In the genomic region with DNA sequence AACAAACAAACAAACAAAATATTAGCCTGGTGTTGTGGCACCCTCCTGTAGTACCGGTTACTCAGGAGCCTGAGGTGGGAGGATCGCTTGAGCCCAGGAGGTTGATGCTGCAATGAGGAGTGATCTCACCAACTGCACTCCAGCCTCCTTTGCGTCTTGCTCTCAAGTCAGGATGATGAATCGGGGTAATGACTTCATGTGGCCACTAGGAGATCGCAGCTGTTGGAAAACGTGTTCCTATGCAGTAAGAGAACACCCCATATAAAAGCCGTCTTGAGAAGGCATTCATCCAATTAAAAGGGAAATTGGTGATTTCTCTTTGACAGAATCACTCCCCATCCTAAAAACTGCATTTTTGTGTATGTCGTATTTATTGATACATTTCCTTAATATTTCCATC, we compare ENCODE assay signal across 9 cellular contexts. TPM values are rescaled to one million over a fixed set of nuclear protein-coding genes. Genes with fewer than 3 reads are reported as not detected.
A peak's percentile ranks its signal among the peaks of the same experiment; 100 is the strongest.
DNase-seq lines count a peak whose midpoint lies in the region; ATAC-seq and TF ChIP-seq lines count a peak whose summit lies in the region.
"Had no signal": no experiment of that assay in that cellular context is flagged by ENCODE, and none has a peak within 500 bp of the region (broad histone marks: within the 10 kb centered on the region; RNA-seq: fewer than 3 reads in every experiment).

No MANE protein-coding gene starts in this region.

- no peaks in the 10 kb centered on the region for H3K9me3 ChIP-seq in upper lobe of left lung

- no peaks in the 10 kb centered on the region for H3K36me3 ChIP-seq in upper lobe of left lung

- peak; percentile 49 for ATAC-seq in GM18868 (IDR thresholded peaks at IDR 0.05; ENCODE audit: unreplicated experiment)
- no peak for ATAC-seq in GM19455 (IDR thresholded peaks at IDR 0.05; ENCODE audit: unreplicated experiment)
- no peak for ATAC-seq in upper lobe of left lung (ENCODE audit: low FRiP score in 2 of 2)
- ATAC-seq: activated CD8-positive, alpha-beta memory T cell treated with anti-CD3 and anti-CD28 coated beads, Interleukin-2, amount 10 ng/mL, durations not matched to agents 7 days and 5 days had no signal

- no peak for TF ChIP-seq EP300 in upper lobe of left lung (IDR thresholded peaks at IDR 0.05)

- no peak overlapping the region for H3K4me3 ChIP-seq in AG10803 (ENCODE audit: low read length)
- no peak overlapping the region for H3K4me3 ChIP-seq in fibroblast of villous mesenchyme (ENCODE audit: low read depth, low read length)
- H3K4me3 ChIP-seq in upper lobe of left lung: no peak overlapping the region

- TF ChIP-seq POLR2A in upper lobe of left lung (IDR thresholded peaks at IDR 0.05): no peak

- DNase-seq in AG10803 (ENCODE audit: low read depth) (peak; percentile 5), OCI-M1 (lab: John Stamatoyannopoulos, UW) (peak; percentile 33), fibroblast of villous mesenchyme (ENCODE audit: low read depth) (peak; percentile 7), C1 segment of cervical spinal cord (lab: John Stamatoyannopoulos, UW) (no peak), upper lobe of left lung (no peak), NCI-H1417 treated with DMSO at 0.1 percent for 48 hours (lab: John Stamatoyannopoulos, UW) (no peak)
- DNase-seq: activated CD8-positive, alpha-beta memory T cell treated with anti-CD3 and anti-CD28 coated beads, Interleukin-2, amount 10 ng/mL, durations not matched to agents 7 days and 5 days had no signal

- H3K27me3 ChIP-seq in upper lobe of left lung: no peaks in the 10 kb centered on the region

- no peaks in the 10 kb centered on the region for H3K4me1 ChIP-seq in upper lobe of left lung

- no peak overlapping the region for H3K27ac ChIP-seq in upper lobe of left lung

- WGBS in upper lobe of left lung, 2 donors: 46 to 50% methylated on average over 3 to 8 of the region's 8 CpGs

- peak; percentile 31; the same call in 1 of the 2 replicates for TF ChIP-seq CTCF in AG10803 (conservative IDR thresholded peaks at IDR 0.05; ENCODE audit: low read length)
- TF ChIP-seq CTCF in fibroblast of villous mesenchyme (IDR thresholded peaks at IDR 0.05; ENCODE audit: insufficient read depth, low read depth, low read length): peak; percentile 46
- TF ChIP-seq CTCF in upper lobe of left lung (IDR thresholded peaks at IDR 0.05): peak in 3 of 6 experiments; percentile 9 to 33 (median 10)

RNA-seq across cellular contexts. Expression of gene CCNB3, which starts 6.9 kb away (rescaled TPM):
- total RNA-seq in fibroblast of villous mesenchyme (0.97 and 4.3 TPM in 2 replicates), upper lobe of left lung (1 to 10 TPM in 3 of 6 donors, under 1 TPM in 3; 0.77 to 5.2 (median 1.4) TPM)

RNA-seq across cellular contexts. Expression of gene AKAP4, which starts 10.7 kb away (rescaled TPM):
- total RNA-seq in fibroblast of villous mesenchyme: not detected in 2 replicates
- not detected for total RNA-seq in upper lobe of left lung
- total RNA-seq: activated CD8-positive, alpha-beta memory T cell treated with anti-CD3 and anti-CD28 coated beads, Interleukin-2, amount 10 ng/mL, durations not matched to agents 7 days and 5 days had no signal

Comparison
In these comparisons a context has a peak if more than half of its experiments do, and no peak if none do; other contexts are left out.
1. DNase-seq: peak in AG10803 (single experiment), OCI-M1 (single experiment) and fibroblast of villous mesenchyme (single experiment); none in C1 segment of cervical spinal cord (0 of 14), upper lobe of left lung (0 of 2) and NCI-H1417 treated with DMSO at 0.1 percent for 48 hours (single experiment).